Comparison of ENCODE assay signal across 2 cellular contexts in the genomic region with DNA sequence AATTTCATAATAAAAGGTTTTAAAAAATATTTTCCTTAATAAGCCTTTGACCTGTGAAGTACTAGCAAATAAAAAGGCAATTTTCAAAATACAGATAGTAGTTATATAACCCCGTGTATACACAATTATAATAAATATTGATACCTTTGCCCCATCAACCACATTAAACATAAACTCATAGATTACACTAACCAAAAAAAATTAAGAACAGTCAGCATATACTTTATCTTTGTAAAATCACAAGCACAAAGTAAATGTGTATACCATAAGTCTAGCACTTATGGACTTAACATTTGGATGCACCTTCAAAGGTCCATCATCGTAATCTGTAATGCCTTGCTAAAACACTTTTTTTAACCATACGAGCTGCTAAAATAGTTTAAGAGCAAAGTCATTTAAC.
TF ChIP-seq lines count a peak whose summit lies in the region.

No MANE protein-coding gene starts in this region.

TF ChIP-seq in HepG2, 621 proteins besides CTCF, POLR2A, EP300 and RAD21 (continued from another document):
- TF ChIP-seq, protein P1, sequence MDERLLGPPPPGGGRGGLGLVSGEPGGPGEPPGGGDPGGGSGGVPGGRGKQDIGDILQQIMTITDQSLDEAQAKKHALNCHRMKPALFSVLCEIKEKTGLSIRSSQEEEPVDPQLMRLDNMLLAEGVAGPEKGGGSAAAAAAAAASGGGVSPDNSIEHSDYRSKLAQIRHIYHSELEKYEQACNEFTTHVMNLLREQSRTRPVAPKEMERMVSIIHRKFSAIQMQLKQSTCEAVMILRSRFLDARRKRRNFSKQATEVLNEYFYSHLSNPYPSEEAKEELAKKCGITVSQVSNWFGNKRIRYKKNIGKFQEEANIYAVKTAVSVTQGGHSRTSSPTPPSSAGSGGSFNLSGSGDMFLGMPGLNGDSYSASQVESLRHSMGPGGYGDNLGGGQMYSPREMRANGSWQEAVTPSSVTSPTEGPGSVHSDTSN (CRISPR knock-in tag; IDR thresholded peaks at IDR 0.05) = no peak
TF ChIP-seq in HepG2: peak in this region for 1.

TF ChIP-seq in GM12878, 131 proteins besides CTCF, POLR2A, EP300 and RAD21:
- TF ChIP-seq, protein P2, sequence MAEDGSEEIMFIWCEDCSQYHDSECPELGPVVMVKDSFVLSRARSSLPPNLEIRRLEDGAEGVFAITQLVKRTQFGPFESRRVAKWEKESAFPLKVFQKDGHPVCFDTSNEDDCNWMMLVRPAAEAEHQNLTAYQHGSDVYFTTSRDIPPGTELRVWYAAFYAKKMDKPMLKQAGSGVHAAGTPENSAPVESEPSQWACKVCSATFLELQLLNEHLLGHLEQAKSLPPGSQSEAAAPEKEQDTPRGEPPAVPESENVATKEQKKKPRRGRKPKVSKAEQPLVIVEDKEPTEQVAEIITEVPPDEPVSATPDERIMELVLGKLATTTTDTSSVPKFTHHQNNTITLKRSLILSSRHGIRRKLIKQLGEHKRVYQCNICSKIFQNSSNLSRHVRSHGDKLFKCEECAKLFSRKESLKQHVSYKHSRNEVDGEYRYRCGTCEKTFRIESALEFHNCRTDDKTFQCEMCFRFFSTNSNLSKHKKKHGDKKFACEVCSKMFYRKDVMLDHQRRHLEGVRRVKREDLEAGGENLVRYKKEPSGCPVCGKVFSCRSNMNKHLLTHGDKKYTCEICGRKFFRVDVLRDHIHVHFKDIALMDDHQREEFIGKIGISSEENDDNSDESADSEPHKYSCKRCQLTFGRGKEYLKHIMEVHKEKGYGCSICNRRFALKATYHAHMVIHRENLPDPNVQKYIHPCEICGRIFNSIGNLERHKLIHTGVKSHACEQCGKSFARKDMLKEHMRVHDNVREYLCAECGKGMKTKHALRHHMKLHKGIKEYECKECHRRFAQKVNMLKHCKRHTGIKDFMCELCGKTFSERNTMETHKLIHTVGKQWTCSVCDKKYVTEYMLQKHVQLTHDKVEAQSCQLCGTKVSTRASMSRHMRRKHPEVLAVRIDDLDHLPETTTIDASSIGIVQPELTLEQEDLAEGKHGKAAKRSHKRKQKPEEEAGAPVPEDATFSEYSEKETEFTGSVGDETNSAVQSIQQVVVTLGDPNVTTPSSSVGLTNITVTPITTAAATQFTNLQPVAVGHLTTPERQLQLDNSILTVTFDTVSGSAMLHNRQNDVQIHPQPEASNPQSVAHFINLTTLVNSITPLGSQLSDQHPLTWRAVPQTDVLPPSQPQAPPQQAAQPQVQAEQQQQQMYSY (CRISPR knock-in tag; IDR thresholded peaks at IDR 0.05) = no peak
- TF ChIP-seq, protein P3, sequence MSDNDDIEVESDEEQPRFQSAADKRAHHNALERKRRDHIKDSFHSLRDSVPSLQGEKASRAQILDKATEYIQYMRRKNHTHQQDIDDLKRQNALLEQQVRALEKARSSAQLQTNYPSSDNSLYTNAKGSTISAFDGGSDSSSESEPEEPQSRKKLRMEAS (IDR thresholded peaks at IDR 0.05; ENCODE audit: low read depth, low read length) = no peak
- TF ChIP-seq, protein P4, sequence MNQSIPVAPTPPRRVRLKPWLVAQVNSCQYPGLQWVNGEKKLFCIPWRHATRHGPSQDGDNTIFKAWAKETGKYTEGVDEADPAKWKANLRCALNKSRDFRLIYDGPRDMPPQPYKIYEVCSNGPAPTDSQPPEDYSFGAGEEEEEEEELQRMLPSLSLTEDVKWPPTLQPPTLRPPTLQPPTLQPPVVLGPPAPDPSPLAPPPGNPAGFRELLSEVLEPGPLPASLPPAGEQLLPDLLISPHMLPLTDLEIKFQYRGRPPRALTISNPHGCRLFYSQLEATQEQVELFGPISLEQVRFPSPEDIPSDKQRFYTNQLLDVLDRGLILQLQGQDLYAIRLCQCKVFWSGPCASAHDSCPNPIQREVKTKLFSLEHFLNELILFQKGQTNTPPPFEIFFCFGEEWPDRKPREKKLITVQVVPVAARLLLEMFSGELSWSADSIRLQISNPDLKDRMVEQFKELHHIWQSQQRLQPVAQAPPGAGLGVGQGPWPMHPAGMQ (IDR thresholded peaks at IDR 0.05; ENCODE audit: borderline replicate concordance) = no peak
- no peak for TF ChIP-seq TARDBP (IDR thresholded peaks at IDR 0.05; ENCODE audit: borderline replicate concordance)
